30 cellular contexts compared by ENCODE assay signal in genomic region chr4:118839221-118839927, GRCh38.
"Had no signal": no experiment of that assay in that cellular context is flagged by ENCODE, and none has a peak within 500 bp of the region (broad histone marks: within the 10 kb centered on the region; RNA-seq: fewer than 3 reads in every experiment).

No MANE protein-coding gene starts in this region.

- ATAC-seq: activated CD4-positive, CD25-positive, alpha-beta regulatory T cell treated with anti-CD3 and anti-CD28 coated beads, Interleukin-2, amount 50 U/mL, for 24 hours; activated naive CD8-positive, alpha-beta T cell treated with anti-CD3 and anti-CD28 coated beads, Interleukin-2, amount 50 U/mL, for 24 hours; activated T-cell treated with anti-CD3 and anti-CD28 coated beads, Interleukin-2, amount 50 U/mL, for 4 hours; activated T-helper 17 cell treated with anti-CD3 and anti-CD28 coated beads, Interleukin-2, amount 50 U/mL, for 72 hours; gastrocnemius medialis; mucosa of descending colon; right lobe of liver; stimulated activated naive CD8-positive, alpha-beta T cell treated with anti-CD3 and anti-CD28 coated beads, Interleukin-15, Interleukin-2, amounts not matched to agents 100 U/mL and 50 U/mL, for 24 hours had no signal

- H3K4me1 ChIP-seq: breast epithelium, uterus had no signal

- H3K9me3 ChIP-seq: breast epithelium, gastrocnemius medialis, left ventricle myocardium inferior, mucosa of descending colon, neutrophil, right lobe of liver, testis, uterus had no signal

- H3K27me3 ChIP-seq: breast epithelium, gastrocnemius medialis, neutrophil, right lobe of liver, testis, uterus had no signal

- H3K4me3 ChIP-seq: breast epithelium, gastrocnemius medialis, left ventricle myocardium inferior, mucosa of descending colon, right lobe of liver, skin epidermis, testis, uterus had no signal

- H3K27ac ChIP-seq: breast epithelium, epithelial cell of prostate, gastrocnemius medialis, left ventricle myocardium inferior, neutrophil, right lobe of liver, skin epidermis, testis, uterus, WERI-Rb-1 had no signal

- H3K36me3 ChIP-seq: breast epithelium, gastrocnemius medialis, left ventricle myocardium inferior, neutrophil, right lobe of liver, uterus, WERI-Rb-1 had no signal

- FAIRE-seq: endometrium, islet of Langerhans had no signal

- DNase-seq: activated CD4-positive, alpha-beta memory T cell treated with anti-CD3 and anti-CD28 coated beads for 36 hours; activated CD4-positive, alpha-beta T cell treated with anti-CD3 and anti-CD28 coated beads for 48 hours; activated gamma-delta T cell treated with Interleukin-2 at 50 U/mL for 16 hours; activated naive CD8-positive, alpha-beta T cell treated with anti-CD3 and anti-CD28 coated beads, Interleukin-2, amount 50 U/mL, for 24 hours; activated T-cell treated with anti-CD3 and anti-CD28 coated beads, Interleukin-2, amount 50 U/mL, for 4 hours; central memory CD4-positive, alpha-beta T cell; dermis blood vessel endothelial cell; effector CD8-positive, alpha-beta T cell; gastrocnemius medialis; glutamatergic neuron; left ventricle myocardium inferior; mucosa of descending colon; naive B cell; nephron progenitor cell; right lobe of liver; stimulated activated CD4-positive, alpha-beta T cell treated with anti-CD3 and anti-CD28 coated beads, Interleukin-12 subunit alpha, Interleukin-12 subunit beta, amount 100 ng/mL, for 4 hours; stimulated activated CD4-positive, alpha-beta T cell treated with anti-CD3 and anti-CD28 coated beads, Interleukin-4, amount 100 ng/mL, for 1 hour; stimulated activated naive CD8-positive, alpha-beta T cell treated with anti-CD3 and anti-CD28 coated beads, Interleukin-15, Interleukin-2, amounts not matched to agents 100 U/mL and 50 U/mL, for 24 hours; T-helper 9 cell; testis; uterus; WERI-Rb-1 had no signal
